19 cellular contexts compared by ENCODE assay signal in the genomic region with DNA sequence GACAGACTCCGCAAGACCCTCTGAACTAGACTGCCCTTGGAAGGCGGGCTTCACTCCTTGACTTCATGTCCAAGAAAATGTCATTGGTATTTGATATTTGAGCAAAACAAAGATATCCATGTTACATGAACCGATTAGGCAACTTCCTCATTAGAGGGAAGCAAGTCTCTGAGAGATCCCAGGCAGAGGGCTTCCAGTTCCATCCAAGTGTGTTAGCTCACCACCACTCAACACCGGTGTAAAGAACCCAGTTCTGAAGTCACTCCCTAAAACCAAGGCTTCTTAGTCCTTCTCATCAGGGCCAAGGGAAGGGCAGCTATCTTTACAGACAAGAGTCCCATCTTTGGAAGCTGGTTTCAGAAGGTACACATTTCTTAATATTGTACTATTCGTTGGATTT.
"Had no signal": no experiment of that assay in that cellular context is flagged by ENCODE, and none has a peak within 500 bp of the region (broad histone marks: within the 10 kb centered on the region; RNA-seq: fewer than 3 reads in every experiment).

No MANE protein-coding gene starts in this region.

- H3K36me3 ChIP-seq: esophagus muscularis mucosa, gastroesophageal sphincter, sigmoid colon, stomach, thoracic aorta had no signal

- H3K4me1 ChIP-seq: esophagus muscularis mucosa, gastroesophageal sphincter had no signal

- H3K9me3 ChIP-seq: esophagus muscularis mucosa, gastroesophageal sphincter, sigmoid colon, stomach, thoracic aorta had no signal

- DNase-seq: effector memory CD8-positive, alpha-beta T cell; foreskin fibroblast; glutamatergic neuron; immature natural killer cell; left colon; natural killer cell; posterior cingulate gyrus; sigmoid colon; stimulated activated CD4-positive, alpha-beta T cell treated with anti-CD3 and anti-CD28 coated beads, Interleukin-2, amount 100 ng/mL, for 24 hours; stimulated activated CD4-positive, alpha-beta T cell treated with anti-CD3 and anti-CD28 coated beads, Interleukin-4, amount 100 ng/mL, for 4 hours; stimulated activated naive B cell treated with anti-CD40 and anti-IgM and Interleukin-4, amounts not matched to agents 10 μg/mL and 1 μg/mL and 100 μg/mL, for 72 hours; stomach; substantia nigra; trophoblast cell had no signal

- H3K27ac ChIP-seq: epithelial cell of prostate, esophagus muscularis mucosa, gastroesophageal sphincter, sigmoid colon, skin epidermis, stomach, thoracic aorta had no signal

- H3K4me3 ChIP-seq: esophagus muscularis mucosa, gastroesophageal sphincter, sigmoid colon, skin epidermis, stomach, thoracic aorta had no signal

- H3K27me3 ChIP-seq: esophagus muscularis mucosa, sigmoid colon, stomach had no signal

- ATAC-seq: effector memory CD8-positive, alpha-beta T cell; gastroesophageal sphincter; left colon; natural killer cell; stimulated activated naive B cell treated with anti-CD40 and anti-IgM and Interleukin-4, amounts not matched to agents 10 μg/mL and 1 μg/mL and 100 μg/mL, for 72 hours had no signal
